ENCODE assay signal across 1 cellular context in genomic region chr4:127229866-127230608, GRCh38.
TF ChIP-seq lines count a peak whose summit lies in the region.

No MANE protein-coding gene starts in this region.

TF ChIP-seq in SK-N-SH, 30 proteins besides CTCF, POLR2A, EP300 and RAD21 (continued from another document):
- TF ChIP-seq GATA2 (CRISPR knock-in tag; IDR thresholded peaks at IDR 0.05) = peak; percentile 48; the same call in 1 of the 2 replicates
